ENCODE assay signal across 1 cellular context in genomic region chr11:130452941-130453340, GRCh38.
TF ChIP-seq lines count a peak whose summit lies in the region.

No MANE protein-coding gene starts in this region.

TF ChIP-seq in GM23338, 12 proteins besides CTCF, POLR2A, EP300 and RAD21:
- TF ChIP-seq STAT1 (IDR thresholded peaks at IDR 0.05; ENCODE audit: unreplicated experiment) (no peak), REST (IDR thresholded peaks at IDR 0.05; ENCODE audit: unreplicated experiment) (no peak), ZNF331 (CRISPR knock-in tag; IDR thresholded peaks at IDR 0.05; ENCODE audit: low read depth) (no peak), ZNF462 (CRISPR knock-in tag; IDR thresholded peaks at IDR 0.05) (no peak), NANOG (IDR thresholded peaks at IDR 0.05; ENCODE audit: borderline replicate concordance) (no peak), EZH2phosphoT487 (IDR thresholded peaks at IDR 0.05; ENCODE audit: unreplicated experiment) (no peak), CREB1 (CRISPR knock-in tag; IDR thresholded peaks at IDR 0.05; ENCODE audit: low read depth) (no peak), EZH2 (IDR thresholded peaks at IDR 0.05; ENCODE audit: low read depth, unreplicated experiment) (no peak), POLR2AphosphoS5 (IDR thresholded peaks at IDR 0.05; ENCODE audit: low read depth) (no peak)
